Comparison of ENCODE assay signal across 1 cellular context in the genomic region with DNA sequence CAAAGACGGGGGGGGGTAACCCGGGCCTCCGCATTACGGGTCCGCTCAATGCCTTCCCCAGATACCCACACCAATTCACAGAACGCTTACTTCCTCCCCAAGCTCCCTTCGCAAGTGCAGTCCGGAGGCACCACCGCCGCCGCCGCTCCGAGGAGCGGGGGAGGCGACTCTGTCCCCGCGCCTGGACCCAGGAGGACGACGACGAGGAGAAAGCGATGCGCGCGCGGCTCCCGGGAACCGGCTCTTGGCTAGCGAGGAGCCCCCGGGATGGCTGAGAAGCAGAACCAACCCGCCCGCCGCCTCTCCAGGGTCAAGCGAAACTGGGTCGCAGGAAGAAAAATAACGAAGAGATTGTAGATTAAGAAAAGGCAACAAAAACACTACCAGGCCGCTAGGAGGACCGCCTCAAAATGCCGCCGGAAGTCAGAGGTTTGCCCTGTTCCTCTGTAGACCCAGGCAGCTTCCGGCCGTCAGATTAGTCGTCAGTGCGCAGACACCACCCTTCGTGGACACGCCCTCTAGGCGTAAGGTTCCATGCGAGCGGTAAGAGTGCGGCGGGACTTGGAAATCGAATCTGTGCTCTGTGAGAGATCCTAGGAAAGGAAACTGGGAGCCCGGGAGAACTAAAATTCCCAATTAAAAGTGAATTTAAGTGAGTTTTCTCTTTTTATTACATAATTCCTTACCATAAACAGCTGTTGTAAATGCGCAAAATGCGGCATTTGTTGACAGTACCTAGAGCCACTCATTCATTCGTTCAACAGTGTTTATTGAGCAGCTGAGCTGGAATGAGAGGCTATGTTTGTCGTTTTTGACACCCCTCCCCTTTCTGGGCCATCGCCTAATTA.
TF ChIP-seq lines count a peak whose summit lies in the region.

A gene with protein sequence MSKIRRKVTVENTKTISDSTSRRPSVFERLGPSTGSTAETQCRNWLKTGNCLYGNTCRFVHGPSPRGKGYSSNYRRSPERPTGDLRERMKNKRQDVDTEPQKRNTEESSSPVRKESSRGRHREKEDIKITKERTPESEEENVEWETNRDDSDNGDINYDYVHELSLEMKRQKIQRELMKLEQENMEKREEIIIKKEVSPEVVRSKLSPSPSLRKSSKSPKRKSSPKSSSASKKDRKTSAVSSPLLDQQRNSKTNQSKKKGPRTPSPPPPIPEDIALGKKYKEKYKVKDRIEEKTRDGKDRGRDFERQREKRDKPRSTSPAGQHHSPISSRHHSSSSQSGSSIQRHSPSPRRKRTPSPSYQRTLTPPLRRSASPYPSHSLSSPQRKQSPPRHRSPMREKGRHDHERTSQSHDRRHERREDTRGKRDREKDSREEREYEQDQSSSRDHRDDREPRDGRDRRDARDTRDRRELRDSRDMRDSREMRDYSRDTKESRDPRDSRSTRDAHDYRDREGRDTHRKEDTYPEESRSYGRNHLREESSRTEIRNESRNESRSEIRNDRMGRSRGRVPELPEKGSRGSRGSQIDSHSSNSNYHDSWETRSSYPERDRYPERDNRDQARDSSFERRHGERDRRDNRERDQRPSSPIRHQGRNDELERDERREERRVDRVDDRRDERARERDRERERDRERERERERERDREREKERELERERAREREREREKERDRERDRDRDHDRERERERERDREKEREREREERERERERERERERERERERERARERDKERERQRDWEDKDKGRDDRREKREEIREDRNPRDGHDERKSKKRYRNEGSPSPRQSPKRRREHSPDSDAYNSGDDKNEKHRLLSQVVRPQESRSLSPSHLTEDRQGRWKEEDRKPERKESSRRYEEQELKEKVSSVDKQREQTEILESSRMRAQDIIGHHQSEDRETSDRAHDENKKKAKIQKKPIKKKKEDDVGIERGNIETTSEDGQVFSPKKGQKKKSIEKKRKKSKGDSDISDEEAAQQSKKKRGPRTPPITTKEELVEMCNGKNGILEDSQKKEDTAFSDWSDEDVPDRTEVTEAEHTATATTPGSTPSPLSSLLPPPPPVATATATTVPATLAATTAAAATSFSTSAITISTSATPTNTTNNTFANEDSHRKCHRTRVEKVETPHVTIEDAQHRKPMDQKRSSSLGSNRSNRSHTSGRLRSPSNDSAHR (N-terminal part only) (minus strand): TSS at position 433 of the 848 bp plus-strand sequence. CDS start 7,239 bp downstream, outside the sequence.

TF ChIP-seq in HEK293, 187 proteins besides CTCF, POLR2A, EP300 and RAD21 (continued from another document and continues in another):
- TF ChIP-seq, protein P1, sequence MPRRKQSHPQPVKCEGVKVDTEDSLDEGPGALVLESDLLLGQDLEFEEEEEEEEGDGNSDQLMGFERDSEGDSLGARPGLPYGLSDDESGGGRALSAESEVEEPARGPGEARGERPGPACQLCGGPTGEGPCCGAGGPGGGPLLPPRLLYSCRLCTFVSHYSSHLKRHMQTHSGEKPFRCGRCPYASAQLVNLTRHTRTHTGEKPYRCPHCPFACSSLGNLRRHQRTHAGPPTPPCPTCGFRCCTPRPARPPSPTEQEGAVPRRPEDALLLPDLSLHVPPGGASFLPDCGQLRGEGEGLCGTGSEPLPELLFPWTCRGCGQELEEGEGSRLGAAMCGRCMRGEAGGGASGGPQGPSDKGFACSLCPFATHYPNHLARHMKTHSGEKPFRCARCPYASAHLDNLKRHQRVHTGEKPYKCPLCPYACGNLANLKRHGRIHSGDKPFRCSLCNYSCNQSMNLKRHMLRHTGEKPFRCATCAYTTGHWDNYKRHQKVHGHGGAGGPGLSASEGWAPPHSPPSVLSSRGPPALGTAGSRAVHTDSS (tag by site-specific recombination; IDR thresholded peaks at IDR 0.05) = no peak
- TF ChIP-seq ZEB2 (tag by site-specific recombination; IDR thresholded peaks at IDR 0.05) (0 out of 2 replicates have a peak, but pooled peaks have one; percentile 30), ZNF221 (tag by site-specific recombination; IDR thresholded peaks at IDR 0.05; ENCODE audit: borderline replicate concordance) (no peak), MZF1 (tag by site-specific recombination; IDR thresholded peaks at IDR 0.05; ENCODE audit: borderline replicate concordance) (no peak; the same call in 1 of the 2 replicates), ZNF211 (tag by site-specific recombination; IDR thresholded peaks at IDR 0.05; ENCODE audit: low read depth) (no peak), ZFP41 (tag by site-specific recombination; IDR thresholded peaks at IDR 0.05; ENCODE audit: borderline replicate concordance) (no peak), SP7 (tag by site-specific recombination; IDR thresholded peaks at IDR 0.05) (peak; percentile 45; the same call in 1 of the 2 replicates), ZNF350 (tag by site-specific recombination; IDR thresholded peaks at IDR 0.05) (no peak), KLF7 (tag by site-specific recombination; IDR thresholded peaks at IDR 0.05; ENCODE audit: borderline replicate concordance) (no peak), ZNF558 (tag by site-specific recombination; IDR thresholded peaks at IDR 0.05) (0 out of 2 replicates have a peak, but pooled peaks have one; percentile 10), SP2 (tag by site-specific recombination; IDR thresholded peaks at IDR 0.05) (peak; percentile 87), HOXD13 (CRISPR knock-in tag; IDR thresholded peaks at IDR 0.05; ENCODE audit: borderline replicate concordance) (no peak), ZNF2 (tag by site-specific recombination; IDR thresholded peaks at IDR 0.05) (peak; percentile 18; the same call in 1 of the 2 replicates), ZXDB (tag by site-specific recombination; IDR thresholded peaks at IDR 0.05) (no peak), ZNF184 (tag by site-specific recombination; IDR thresholded peaks at IDR 0.05) (no peak), PRDM1 (tag by site-specific recombination; IDR thresholded peaks at IDR 0.05) (peak; percentile 95), ZNF76 (tag by site-specific recombination; IDR thresholded peaks at IDR 0.05; ENCODE audit: borderline replicate concordance, low read depth) (no peak), ZNF768 (tag by site-specific recombination; IDR thresholded peaks at IDR 0.05) (no peak), ZNF394 (tag by site-specific recombination; IDR thresholded peaks at IDR 0.05; ENCODE audit: borderline replicate concordance) (no peak), TCF7L2 (IDR thresholded peaks at IDR 0.05; ENCODE audit: borderline replicate concordance, low read depth, low read length) (no peak), ZNF48 (tag by site-specific recombination; IDR thresholded peaks at IDR 0.05) (no peak), KLF8 (tag by site-specific recombination; IDR thresholded peaks at IDR 0.05) (no peak; the same call in none of the 2 replicates), ZNF521 (tag by site-specific recombination; IDR thresholded peaks at IDR 0.05) (no peak), BCL11B (tag by site-specific recombination; IDR thresholded peaks at IDR 0.05; ENCODE audit: low read depth) (no peak), ZNF544 (tag by site-specific recombination; IDR thresholded peaks at IDR 0.05) (no peak), KLF10 (tag by site-specific recombination; IDR thresholded peaks at IDR 0.05) (peak; percentile 76), ZNF311 (tag by site-specific recombination; IDR thresholded peaks at IDR 0.05; ENCODE audit: borderline replicate concordance) (no peak)
- TF ChIP-seq, protein P2, sequence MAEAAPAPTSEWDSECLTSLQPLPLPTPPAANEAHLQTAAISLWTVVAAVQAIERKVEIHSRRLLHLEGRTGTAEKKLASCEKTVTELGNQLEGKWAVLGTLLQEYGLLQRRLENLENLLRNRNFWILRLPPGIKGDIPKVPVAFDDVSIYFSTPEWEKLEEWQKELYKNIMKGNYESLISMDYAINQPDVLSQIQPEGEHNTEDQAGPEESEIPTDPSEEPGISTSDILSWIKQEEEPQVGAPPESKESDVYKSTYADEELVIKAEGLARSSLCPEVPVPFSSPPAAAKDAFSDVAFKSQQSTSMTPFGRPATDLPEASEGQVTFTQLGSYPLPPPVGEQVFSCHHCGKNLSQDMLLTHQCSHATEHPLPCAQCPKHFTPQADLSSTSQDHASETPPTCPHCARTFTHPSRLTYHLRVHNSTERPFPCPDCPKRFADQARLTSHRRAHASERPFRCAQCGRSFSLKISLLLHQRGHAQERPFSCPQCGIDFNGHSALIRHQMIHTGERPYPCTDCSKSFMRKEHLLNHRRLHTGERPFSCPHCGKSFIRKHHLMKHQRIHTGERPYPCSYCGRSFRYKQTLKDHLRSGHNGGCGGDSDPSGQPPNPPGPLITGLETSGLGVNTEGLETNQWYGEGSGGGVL (tag by site-specific recombination; IDR thresholded peaks at IDR 0.05) = no peak
- TF ChIP-seq, protein P3, sequence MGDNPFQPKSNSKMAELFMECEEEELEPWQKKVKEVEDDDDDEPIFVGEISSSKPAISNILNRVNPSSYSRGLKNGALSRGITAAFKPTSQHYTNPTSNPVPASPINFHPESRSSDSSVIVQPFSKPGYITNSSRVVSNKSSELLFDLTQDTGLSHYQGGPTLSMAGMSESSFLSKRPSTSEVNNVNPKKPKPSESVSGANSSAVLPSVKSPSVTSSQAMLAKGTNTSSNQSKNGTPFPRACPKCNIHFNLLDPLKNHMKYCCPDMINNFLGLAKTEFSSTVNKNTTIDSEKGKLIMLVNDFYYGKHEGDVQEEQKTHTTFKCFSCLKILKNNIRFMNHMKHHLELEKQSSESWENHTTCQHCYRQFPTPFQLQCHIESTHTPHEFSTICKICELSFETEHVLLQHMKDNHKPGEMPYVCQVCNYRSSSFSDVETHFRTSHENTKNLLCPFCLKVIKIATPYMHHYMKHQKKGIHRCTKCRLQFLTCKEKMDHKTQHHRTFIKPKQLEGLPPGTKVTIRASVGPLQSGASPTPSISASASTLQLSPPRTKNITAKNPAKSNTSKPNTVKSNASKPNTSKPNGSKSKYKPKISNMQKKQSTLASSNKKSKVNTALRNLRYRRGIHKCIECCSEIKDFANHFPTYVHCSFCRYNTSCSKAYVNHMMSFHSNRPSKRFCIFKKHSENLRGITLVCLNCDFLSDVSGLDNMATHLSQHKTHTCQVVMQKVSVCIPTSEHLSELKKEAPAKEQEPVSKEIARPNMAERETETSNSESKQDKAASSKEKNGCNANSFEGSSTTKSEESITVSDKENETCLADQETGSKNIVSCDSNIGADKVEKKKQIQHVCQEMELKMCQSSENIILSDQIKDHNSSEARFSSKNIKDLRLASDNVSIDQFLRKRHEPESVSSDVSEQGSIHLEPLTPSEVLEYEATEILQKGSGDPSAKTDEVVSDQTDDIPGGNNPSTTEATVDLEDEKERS (tag by site-specific recombination; IDR thresholded peaks at IDR 0.05) = no peak
- TF ChIP-seq, protein P4, sequence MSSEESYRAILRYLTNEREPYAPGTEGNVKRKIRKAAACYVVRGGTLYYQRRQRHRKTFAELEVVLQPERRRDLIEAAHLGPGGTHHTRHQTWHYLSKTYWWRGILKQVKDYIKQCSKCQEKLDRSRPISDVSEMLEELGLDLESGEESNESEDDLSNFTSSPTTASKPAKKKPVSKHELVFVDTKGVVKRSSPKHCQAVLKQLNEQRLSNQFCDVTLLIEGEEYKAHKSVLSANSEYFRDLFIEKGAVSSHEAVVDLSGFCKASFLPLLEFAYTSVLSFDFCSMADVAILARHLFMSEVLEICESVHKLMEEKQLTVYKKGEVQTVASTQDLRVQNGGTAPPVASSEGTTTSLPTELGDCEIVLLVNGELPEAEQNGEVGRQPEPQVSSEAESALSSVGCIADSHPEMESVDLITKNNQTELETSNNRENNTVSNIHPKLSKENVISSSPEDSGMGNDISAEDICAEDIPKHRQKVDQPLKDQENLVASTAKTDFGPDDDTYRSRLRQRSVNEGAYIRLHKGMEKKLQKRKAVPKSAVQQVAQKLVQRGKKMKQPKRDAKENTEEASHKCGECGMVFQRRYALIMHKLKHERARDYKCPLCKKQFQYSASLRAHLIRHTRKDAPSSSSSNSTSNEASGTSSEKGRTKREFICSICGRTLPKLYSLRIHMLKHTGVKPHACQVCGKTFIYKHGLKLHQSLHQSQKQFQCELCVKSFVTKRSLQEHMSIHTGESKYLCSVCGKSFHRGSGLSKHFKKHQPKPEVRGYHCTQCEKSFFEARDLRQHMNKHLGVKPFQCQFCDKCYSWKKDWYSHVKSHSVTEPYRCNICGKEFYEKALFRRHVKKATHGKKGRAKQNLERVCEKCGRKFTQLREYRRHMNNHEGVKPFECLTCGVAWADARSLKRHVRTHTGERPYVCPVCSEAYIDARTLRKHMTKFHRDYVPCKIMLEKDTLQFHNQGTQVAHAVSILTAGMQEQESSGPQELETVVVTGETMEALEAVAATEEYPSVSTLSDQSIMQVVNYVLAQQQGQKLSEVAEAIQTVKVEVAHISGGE (tag by site-specific recombination; conservative IDR thresholded peaks at IDR 0.05; ENCODE audit: low read depth) = peak; percentile 89
- TF ChIP-seq, protein P5, sequence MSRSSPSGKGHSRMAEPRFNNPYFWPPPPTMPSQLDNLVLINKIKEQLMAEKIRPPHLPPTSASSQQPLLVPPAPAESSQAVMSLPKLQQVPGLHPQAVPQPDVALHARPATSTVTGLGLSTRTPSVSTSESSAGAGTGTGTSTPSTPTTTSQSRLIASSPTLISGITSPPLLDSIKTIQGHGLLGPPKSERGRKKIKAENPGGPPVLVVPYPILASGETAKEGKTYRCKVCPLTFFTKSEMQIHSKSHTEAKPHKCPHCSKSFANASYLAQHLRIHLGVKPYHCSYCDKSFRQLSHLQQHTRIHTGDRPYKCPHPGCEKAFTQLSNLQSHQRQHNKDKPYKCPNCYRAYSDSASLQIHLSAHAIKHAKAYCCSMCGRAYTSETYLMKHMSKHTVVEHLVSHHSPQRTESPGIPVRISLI (tag by site-specific recombination; IDR thresholded peaks at IDR 0.05) = no peak
- TF ChIP-seq, protein P6, sequence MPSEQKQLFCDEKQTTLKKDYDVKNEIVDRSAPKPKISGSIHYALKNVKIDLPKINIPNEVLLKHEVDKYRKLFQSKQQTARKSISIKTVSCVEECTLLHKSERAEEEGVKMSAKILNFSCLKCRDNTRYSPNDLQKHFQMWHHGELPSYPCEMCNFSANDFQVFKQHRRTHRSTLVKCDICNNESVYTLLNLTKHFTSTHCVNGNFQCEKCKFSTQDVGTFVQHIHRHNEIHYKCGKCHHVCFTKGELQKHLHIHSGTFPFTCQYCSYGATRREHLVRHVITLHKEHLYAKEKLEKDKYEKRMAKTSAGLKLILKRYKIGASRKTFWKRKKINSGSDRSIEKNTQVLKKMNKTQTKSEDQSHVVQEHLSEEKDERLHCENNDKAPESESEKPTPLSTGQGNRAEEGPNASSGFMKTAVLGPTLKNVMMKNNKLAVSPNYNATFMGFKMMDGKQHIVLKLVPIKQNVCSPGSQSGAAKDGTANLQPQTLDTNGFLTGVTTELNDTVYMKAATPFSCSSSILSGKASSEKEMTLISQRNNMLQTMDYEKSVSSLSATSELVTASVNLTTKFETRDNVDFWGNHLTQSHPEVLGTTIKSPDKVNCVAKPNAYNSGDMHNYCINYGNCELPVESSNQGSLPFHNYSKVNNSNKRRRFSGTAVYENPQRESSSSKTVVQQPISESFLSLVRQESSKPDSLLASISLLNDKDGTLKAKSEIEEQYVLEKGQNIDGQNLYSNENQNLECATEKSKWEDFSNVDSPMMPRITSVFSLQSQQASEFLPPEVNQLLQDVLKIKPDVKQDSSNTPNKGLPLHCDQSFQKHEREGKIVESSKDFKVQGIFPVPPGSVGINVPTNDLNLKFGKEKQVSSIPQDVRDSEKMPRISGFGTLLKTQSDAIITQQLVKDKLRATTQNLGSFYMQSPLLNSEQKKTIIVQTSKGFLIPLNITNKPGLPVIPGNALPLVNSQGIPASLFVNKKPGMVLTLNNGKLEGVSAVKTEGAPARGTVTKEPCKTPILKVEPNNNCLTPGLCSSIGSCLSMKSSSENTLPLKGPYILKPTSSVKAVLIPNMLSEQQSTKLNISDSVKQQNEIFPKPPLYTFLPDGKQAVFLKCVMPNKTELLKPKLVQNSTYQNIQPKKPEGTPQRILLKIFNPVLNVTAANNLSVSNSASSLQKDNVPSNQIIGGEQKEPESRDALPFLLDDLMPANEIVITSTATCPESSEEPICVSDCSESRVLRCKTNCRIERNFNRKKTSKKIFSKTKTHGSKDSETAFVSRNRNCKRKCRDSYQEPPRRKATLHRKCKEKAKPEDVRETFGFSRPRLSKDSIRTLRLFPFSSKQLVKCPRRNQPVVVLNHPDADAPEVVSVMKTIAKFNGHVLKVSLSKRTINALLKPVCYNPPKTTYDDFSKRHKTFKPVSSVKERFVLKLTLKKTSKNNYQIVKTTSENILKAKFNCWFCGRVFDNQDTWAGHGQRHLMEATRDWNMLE (tag by site-specific recombination; conservative IDR thresholded peaks at IDR 0.05; ENCODE audit: low read depth) = peak; percentile 86
